Comparison of ENCODE assay signal across 15 cellular contexts in the genomic region with DNA sequence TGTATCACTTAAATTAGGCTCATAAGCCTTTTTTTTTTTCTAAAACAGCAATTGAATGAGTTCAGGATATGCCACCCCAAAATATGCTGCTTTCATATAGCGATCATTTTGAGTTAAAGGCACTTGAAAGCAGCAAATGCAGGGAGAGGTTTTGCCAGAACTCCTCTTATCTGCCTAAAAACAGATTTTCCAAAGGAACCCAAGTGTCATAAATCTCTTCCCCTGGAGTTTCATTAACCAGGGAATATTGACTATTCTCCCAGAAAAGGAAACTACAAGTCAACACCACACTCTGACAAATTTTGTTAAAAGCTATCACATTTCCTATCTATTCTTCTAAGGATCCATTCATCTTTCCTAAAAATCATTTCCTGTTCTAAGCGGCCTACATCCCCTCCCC. TPM values are rescaled to one million over a fixed set of nuclear protein-coding genes. Genes with fewer than 3 reads are reported as not detected.
"Had no signal": no experiment of that assay in that cellular context is flagged by ENCODE, and none has a peak within 500 bp of the region (broad histone marks: within the 10 kb centered on the region; RNA-seq: fewer than 3 reads in every experiment).

No MANE protein-coding gene starts in this region.

- H3K9me3 ChIP-seq: esophagus squamous epithelium, upper lobe of left lung had no signal

- H3K27me3 Mint-ChIP-seq: activated naive CD8-positive, alpha-beta T cell treated with anti-CD3 and anti-CD28 coated beads, Interleukin-2, amount 50 U/mL, for 24 hours; natural killer cell treated with Interleukin-12 subunit alpha and Interleukin-12 subunit beta and Interleukin-15 and Interleukin-18, amount 100 ng/mL, for 72 hours; stimulated activated naive CD8-positive, alpha-beta T cell treated with anti-CD3 and anti-CD28 coated beads, Interleukin-15, amount 100 ng/mL, for 72 hours; T-cell had no signal

- H3K4me3 ChIP-seq: esophagus squamous epithelium, hepatocyte had no signal

- ATAC-seq: natural killer cell treated with Interleukin-12 subunit alpha and Interleukin-12 subunit beta and Interleukin-15 and Interleukin-18, amount 100 ng/mL, for 72 hours; stimulated activated naive CD8-positive, alpha-beta T cell treated with anti-CD3 and anti-CD28 coated beads, Interleukin-15, amount 100 ng/mL, for 72 hours; T-cell had no signal

- H3K79me2 ChIP-seq: hepatocyte, parathyroid adenoma had no signal

- H3K9me3 Mint-ChIP-seq: activated naive CD8-positive, alpha-beta T cell treated with anti-CD3 and anti-CD28 coated beads, Interleukin-2, amount 50 U/mL, for 24 hours; activated T-helper 1 cell treated with anti-CD3 and anti-CD28 coated beads, Interleukin-12 subunit alpha, Interleukin-12 subunit beta, Interleukin-2, Interleukin-4 antibody, amounts not matched to agents 30 ng/mL and 10 ng/mL and 1 ng/mL, durations not matched to agents 14 hours and 24 hours and 36 hours; natural killer cell treated with Interleukin-12 subunit alpha and Interleukin-12 subunit beta and Interleukin-15 and Interleukin-18, amount 100 ng/mL, for 72 hours; stimulated activated naive CD8-positive, alpha-beta T cell treated with anti-CD3 and anti-CD28 coated beads, Interleukin-15, amount 100 ng/mL, for 72 hours; T-cell had no signal

- H3K36me3 ChIP-seq: cardiac muscle cell, esophagus squamous epithelium, upper lobe of left lung had no signal

- H3K36me3 Mint-ChIP-seq: natural killer cell treated with Interleukin-12 subunit alpha and Interleukin-12 subunit beta and Interleukin-15 and Interleukin-18, amount 100 ng/mL, for 72 hours; T-cell had no signal

- H3K27ac ChIP-seq: cardiac muscle cell, esophagus squamous epithelium, hepatocyte, parathyroid adenoma, upper lobe of left lung had no signal

- H3K27me3 ChIP-seq: cardiac muscle cell, esophagus squamous epithelium, hepatocyte, upper lobe of left lung had no signal

- H3K27ac Mint-ChIP-seq: activated naive CD8-positive, alpha-beta T cell treated with anti-CD3 and anti-CD28 coated beads, Interleukin-2, amount 50 U/mL, for 24 hours; activated T-helper 1 cell treated with anti-CD3 and anti-CD28 coated beads, Interleukin-12 subunit alpha, Interleukin-12 subunit beta, Interleukin-2, Interleukin-4 antibody, amounts not matched to agents 30 ng/mL and 10 ng/mL and 1 ng/mL, durations not matched to agents 14 hours and 24 hours and 36 hours; natural killer cell treated with Interleukin-12 subunit alpha and Interleukin-12 subunit beta and Interleukin-15 and Interleukin-18, amount 100 ng/mL, for 72 hours; stimulated activated naive CD8-positive, alpha-beta T cell treated with anti-CD3 and anti-CD28 coated beads, Interleukin-15, amount 100 ng/mL, for 72 hours; T-cell had no signal

- H3K4me3 Mint-ChIP-seq: activated naive CD8-positive, alpha-beta T cell treated with anti-CD3 and anti-CD28 coated beads, Interleukin-2, amount 50 U/mL, for 24 hours; activated T-helper 1 cell treated with anti-CD3 and anti-CD28 coated beads, Interleukin-12 subunit alpha, Interleukin-12 subunit beta, Interleukin-2, Interleukin-4 antibody, amounts not matched to agents 30 ng/mL and 10 ng/mL and 1 ng/mL, durations not matched to agents 14 hours and 24 hours and 36 hours; natural killer cell treated with Interleukin-12 subunit alpha and Interleukin-12 subunit beta and Interleukin-15 and Interleukin-18, amount 100 ng/mL, for 72 hours; stimulated activated naive CD8-positive, alpha-beta T cell treated with anti-CD3 and anti-CD28 coated beads, Interleukin-15, amount 100 ng/mL, for 72 hours had no signal

- DNase-seq: activated naive CD4-positive, alpha-beta T cell; activated naive CD8-positive, alpha-beta T cell treated with anti-CD3 and anti-CD28 coated beads, Interleukin-2, amount 50 U/mL, for 24 hours; aorta; esophagus squamous epithelium; islet precursor cell; stimulated activated CD4-positive, alpha-beta T cell treated with anti-CD3 and anti-CD28 coated beads, Interleukin-1b, Interleukin-23, amount 100 ng/mL, for 48 hours; stimulated activated naive CD8-positive, alpha-beta T cell treated with anti-CD3 and anti-CD28 coated beads, Interleukin-15, amount 100 ng/mL, for 72 hours; T-cell; T-helper 9 cell; upper lobe of left lung had no signal

- H3K4me1 ChIP-seq: parathyroid adenoma had no signal

- H3K9ac ChIP-seq: parathyroid adenoma had no signal

RNA-seq across cellular contexts. Expression of a gene that starts 11.3 kb away (rescaled TPM):
- total RNA-seq: activated T-helper 1 cell treated with anti-CD3 and anti-CD28 coated beads, Interleukin-12 subunit alpha, Interleukin-12 subunit beta, Interleukin-2, Interleukin-4 antibody, amounts not matched to agents 30 ng/mL and 10 ng/mL and 1 ng/mL, durations not matched to agents 14 hours and 24 hours and 36 hours; natural killer cell treated with Interleukin-12 subunit alpha and Interleukin-12 subunit beta and Interleukin-15 and Interleukin-18, amount 100 ng/mL, for 72 hours had no signal
